1 cellular context compared by ENCODE assay signal in the genomic region with DNA sequence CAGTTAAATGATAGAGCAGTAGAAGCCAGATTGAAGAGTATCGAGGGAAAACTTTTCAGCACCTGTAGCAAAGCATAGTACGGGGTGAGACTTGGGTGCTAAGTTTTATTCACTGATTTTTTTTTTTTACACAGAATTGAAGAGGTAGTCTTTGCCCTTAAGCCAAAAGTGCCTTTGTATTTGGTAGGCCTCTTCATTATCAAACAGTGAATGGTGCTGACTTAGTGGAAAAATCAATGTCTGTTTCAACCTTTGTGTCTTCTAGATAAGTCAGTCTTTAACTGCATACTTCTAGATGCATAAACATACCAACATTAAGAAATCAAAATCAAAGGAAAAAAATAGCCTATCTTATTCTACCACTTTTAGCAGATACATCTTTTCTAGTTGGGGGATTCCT.
A peak's percentile ranks its signal among the peaks of the same experiment; 100 is the strongest.
TF ChIP-seq lines count a peak whose summit lies in the region.

No MANE protein-coding gene starts in this region.

TF ChIP-seq in HepG2, 621 proteins besides CTCF, POLR2A, EP300 and RAD21:
- TF ChIP-seq TCF7 (IDR thresholded peaks at IDR 0.05; ENCODE audit: low read depth) (0 out of 2 replicates have a peak, but pooled peaks have one; percentile 8), ZNF230 (CRISPR knock-in tag; IDR thresholded peaks at IDR 0.05) (no peak), BATF2 (CRISPR knock-in tag; IDR thresholded peaks at IDR 0.05) (no peak), SOX6 (IDR thresholded peaks at IDR 0.05) (no peak), SOX6 (CRISPR knock-in tag; IDR thresholded peaks at IDR 0.05) (peak; percentile 56; the same call in 1 of the 2 replicates), BCL6 (CRISPR knock-in tag; IDR thresholded peaks at IDR 0.05) (0 out of 2 replicates have a peak, but pooled peaks have one; percentile 37), RNF2 (conservative IDR thresholded peaks at IDR 0.05; ENCODE audit: low read depth) (no peak), CERS6 (CRISPR knock-in tag; IDR thresholded peaks at IDR 0.05) (no peak), ZSCAN22 (CRISPR knock-in tag; IDR thresholded peaks at IDR 0.05) (no peak), ZFYVE20 (CRISPR knock-in tag; IDR thresholded peaks at IDR 0.05; ENCODE audit: borderline replicate concordance, low read depth) (no peak), ZNF276 (CRISPR knock-in tag; IDR thresholded peaks at IDR 0.05; ENCODE audit: low read depth) (no peak), MAFK (conservative IDR thresholded peaks at IDR 0.05 in 1 of 2, IDR thresholded peaks at IDR 0.05 in 1 of 2; ENCODE audit: low read length in 2 of 2) (0 out of 4 replicates have a peak, but pooled peaks of 1 of the 2 experiments have one; percentile 29), ZBTB33 (CRISPR knock-in tag; IDR thresholded peaks at IDR 0.05) (no peak), HNF4G (IDR thresholded peaks at IDR 0.05; ENCODE audit: borderline replicate concordance, low read depth, low read length) (peak; percentile 20; the same call in 1 of the 2 replicates), HNF4G (CRISPR knock-in tag; IDR thresholded peaks at IDR 0.05; ENCODE audit: borderline replicate concordance, low read depth) (no peak), ZNF576 (CRISPR knock-in tag; IDR thresholded peaks at IDR 0.05) (no peak), CBFB (CRISPR knock-in tag; IDR thresholded peaks at IDR 0.05) (no peak), ZSCAN9 (CRISPR knock-in tag; IDR thresholded peaks at IDR 0.05; ENCODE audit: borderline replicate concordance) (no peak), ONECUT2 (CRISPR knock-in tag; IDR thresholded peaks at IDR 0.05) (peak; percentile 69; the same call in 1 of the 2 replicates), NCOA1 (CRISPR knock-in tag; IDR thresholded peaks at IDR 0.05) (no peak), KDM5A (IDR thresholded peaks at IDR 0.05; ENCODE audit: borderline replicate concordance, low read length) (no peak), CCDC6 (CRISPR knock-in tag; IDR thresholded peaks at IDR 0.05) (no peak), ZNF740 (CRISPR knock-in tag; IDR thresholded peaks at IDR 0.05) (no peak), PAXIP1 (CRISPR knock-in tag; conservative IDR thresholded peaks at IDR 0.05) (peak; percentile 78), ZNF362 (CRISPR knock-in tag; IDR thresholded peaks at IDR 0.05; ENCODE audit: borderline replicate concordance) (peak; percentile 45; the same call in 1 of the 2 replicates), HNF4A (CRISPR knock-in tag; IDR thresholded peaks at IDR 0.05) (peak; percentile 58), PRMT3 (CRISPR knock-in tag; IDR thresholded peaks at IDR 0.05; ENCODE audit: borderline replicate concordance, low read depth) (no peak), SIX1 (CRISPR knock-in tag; IDR thresholded peaks at IDR 0.05; ENCODE audit: borderline replicate concordance) (no peak), CBX2 (IDR thresholded peaks at IDR 0.05; ENCODE audit: low read depth, low read length) (no peak), CBX2 (CRISPR knock-in tag; IDR thresholded peaks at IDR 0.05; ENCODE audit: low read depth) (no peak)
- TF ChIP-seq, protein P1, sequence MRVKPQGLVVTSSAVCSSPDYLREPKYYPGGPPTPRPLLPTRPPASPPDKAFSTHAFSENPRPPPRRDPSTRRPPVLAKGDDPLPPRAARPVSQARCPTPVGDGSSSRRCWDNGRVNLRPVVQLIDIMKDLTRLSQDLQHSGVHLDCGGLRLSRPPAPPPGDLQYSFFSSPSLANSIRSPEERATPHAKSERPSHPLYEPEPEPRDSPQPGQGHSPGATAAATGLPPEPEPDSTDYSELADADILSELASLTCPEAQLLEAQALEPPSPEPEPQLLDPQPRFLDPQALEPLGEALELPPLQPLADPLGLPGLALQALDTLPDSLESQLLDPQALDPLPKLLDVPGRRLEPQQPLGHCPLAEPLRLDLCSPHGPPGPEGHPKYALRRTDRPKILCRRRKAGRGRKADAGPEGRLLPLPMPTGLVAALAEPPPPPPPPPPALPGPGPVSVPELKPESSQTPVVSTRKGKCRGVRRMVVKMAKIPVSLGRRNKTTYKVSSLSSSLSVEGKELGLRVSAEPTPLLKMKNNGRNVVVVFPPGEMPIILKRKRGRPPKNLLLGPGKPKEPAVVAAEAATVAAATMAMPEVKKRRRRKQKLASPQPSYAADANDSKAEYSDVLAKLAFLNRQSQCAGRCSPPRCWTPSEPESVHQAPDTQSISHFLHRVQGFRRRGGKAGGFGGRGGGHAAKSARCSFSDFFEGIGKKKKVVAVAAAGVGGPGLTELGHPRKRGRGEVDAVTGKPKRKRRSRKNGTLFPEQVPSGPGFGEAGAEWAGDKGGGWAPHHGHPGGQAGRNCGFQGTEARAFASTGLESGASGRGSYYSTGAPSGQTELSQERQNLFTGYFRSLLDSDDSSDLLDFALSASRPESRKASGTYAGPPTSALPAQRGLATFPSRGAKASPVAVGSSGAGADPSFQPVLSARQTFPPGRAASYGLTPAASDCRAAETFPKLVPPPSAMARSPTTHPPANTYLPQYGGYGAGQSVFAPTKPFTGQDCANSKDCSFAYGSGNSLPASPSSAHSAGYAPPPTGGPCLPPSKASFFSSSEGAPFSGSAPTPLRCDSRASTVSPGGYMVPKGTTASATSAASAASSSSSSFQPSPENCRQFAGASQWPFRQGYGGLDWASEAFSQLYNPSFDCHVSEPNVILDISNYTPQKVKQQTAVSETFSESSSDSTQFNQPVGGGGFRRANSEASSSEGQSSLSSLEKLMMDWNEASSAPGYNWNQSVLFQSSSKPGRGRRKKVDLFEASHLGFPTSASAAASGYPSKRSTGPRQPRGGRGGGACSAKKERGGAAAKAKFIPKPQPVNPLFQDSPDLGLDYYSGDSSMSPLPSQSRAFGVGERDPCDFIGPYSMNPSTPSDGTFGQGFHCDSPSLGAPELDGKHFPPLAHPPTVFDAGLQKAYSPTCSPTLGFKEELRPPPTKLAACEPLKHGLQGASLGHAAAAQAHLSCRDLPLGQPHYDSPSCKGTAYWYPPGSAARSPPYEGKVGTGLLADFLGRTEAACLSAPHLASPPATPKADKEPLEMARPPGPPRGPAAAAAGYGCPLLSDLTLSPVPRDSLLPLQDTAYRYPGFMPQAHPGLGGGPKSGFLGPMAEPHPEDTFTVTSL (CRISPR knock-in tag; IDR thresholded peaks at IDR 0.05; ENCODE audit: borderline replicate concordance) = 0 out of 2 replicates have a peak, but pooled peaks have one; percentile 44
TF ChIP-seq in HepG2: peak in this region for 10.
